Comparison of ENCODE assay signal across 11 cellular contexts in genomic region chr4:121706595-121707021, GRCh38. TPM values are rescaled to one million over a fixed set of nuclear protein-coding genes. Genes with fewer than 3 reads are reported as not detected.
DNase-seq lines count a peak whose midpoint lies in the region; ATAC-seq lines count a peak whose summit lies in the region.
"Had no signal": no experiment of that assay in that cellular context is flagged by ENCODE, and none has a peak within 500 bp of the region (broad histone marks: within the 10 kb centered on the region; RNA-seq: fewer than 3 reads in every experiment).

No MANE protein-coding gene starts in this region.

- H3K4me1 ChIP-seq in Karpas-422 (ENCODE audit: low read length): no peaks in the 10 kb centered on the region

- H3K9me2 ChIP-seq in Karpas-422 (replicated peaks; ENCODE audit: insufficient read depth, low read length): no peaks in the 10 kb centered on the region

- DNase-seq in LoVo (ENCODE audit: low spot score) (peak; percentile 2), amniotic epithelial cell (ENCODE audit: low read depth) (peak; percentile 91), NCI-H526 (lab: John Stamatoyannopoulos, UW) (no peak), Karpas-422 (no peak), NCI-H510A treated with DMSO at 0.1 percent for 48 hours (lab: John Stamatoyannopoulos, UW) (no peak)
- peak; percentile 28 to 61 for DNase-seq in stimulated activated CD4-positive, alpha-beta T cell treated with anti-CD3 and anti-CD28 coated beads, Interleukin-4, amount 100 ng/mL, for 48 hours (ENCODE audit: low read depth in 2 of 2)
- DNase-seq: heart right ventricle, NCI-H1092 treated with DMSO at 0.1 percent for 48 hours had no signal

- H2AFZ ChIP-seq in Karpas-422 (ENCODE audit: low read length): no peak overlapping the region

- H4K20me1 ChIP-seq in Karpas-422 (ENCODE audit: insufficient read depth, low read depth, low read length): no peaks in the 10 kb centered on the region

- no peak overlapping the region for H3K4me2 ChIP-seq in Karpas-422 (ENCODE audit: low read depth, low read length, poor library complexity, severe bottlenecking)

- no peaks in the 10 kb centered on the region for H3K9me3 ChIP-seq in Karpas-422 (ENCODE audit: low read length)

- H3K4me3 ChIP-seq in Karpas-422 (ENCODE audit: low read length): no peak overlapping the region
- H3K4me3 ChIP-seq: heart right ventricle, skin epidermis had no signal

- H3K27me3 ChIP-seq in Karpas-422 (ENCODE audit: low read length): no peaks in the 10 kb centered on the region

- H3K9ac ChIP-seq in Karpas-422 (ENCODE audit: low read length): no peak overlapping the region

- peak; percentile 57 for ATAC-seq in GM18909 (IDR thresholded peaks at IDR 0.05; ENCODE audit: poor library complexity, unreplicated experiment)
- ATAC-seq in HG03097 (IDR thresholded peaks at IDR 0.05; ENCODE audit: low FRiP score, unreplicated experiment): no peak
- ATAC-seq: heart right ventricle had no signal

- no peaks in the 10 kb centered on the region for H3K79me2 ChIP-seq in Karpas-422 (ENCODE audit: low read length)

- no peaks in the 10 kb centered on the region for H3K36me3 ChIP-seq in Karpas-422 (ENCODE audit: insufficient read depth, low read length)
- H3K36me3 ChIP-seq: heart right ventricle had no signal

- H3K27ac ChIP-seq in Karpas-422 (ENCODE audit: low read length): no peak overlapping the region
- H3K27ac ChIP-seq: heart right ventricle, skin epidermis had no signal

RNA-seq across cellular contexts. Expression of gene ANXA5, which starts 9.8 kb away (rescaled TPM):
- 67.2 and 89.5 TPM in 2 replicates for total RNA-seq in Karpas-422 (2014; rRNA removed; shearing (Covaris generic); ENCODE audit: low replicate concordance)

RNA-seq across cellular contexts. Expression of gene SMIM43, which starts 58.4 kb away (rescaled TPM):
- total RNA-seq in Karpas-422 (2014; rRNA removed; shearing (Covaris generic); ENCODE audit: low replicate concordance): not detected in 2 replicates

Comparison
In these comparisons a context has a peak if more than half of its experiments do, and no peak if none do; other contexts are left out.
1. DNase-seq: peak in LoVo (single experiment), amniotic epithelial cell (single experiment) and stimulated activated CD4-positive, alpha-beta T cell treated with anti-CD3 and anti-CD28 coated beads, Interleukin-4, amount 100 ng/mL, for 48 hours (2 of 2); none in NCI-H526 (0 of 2), Karpas-422 (single experiment) and NCI-H510A treated with DMSO at 0.1 percent for 48 hours (single experiment).